Comparison of ENCODE assay signal across 14 cellular contexts in genomic region chr2:217938038-217938437, GRCh38.
DNase-seq lines count a peak whose midpoint lies in the region; ATAC-seq and TF ChIP-seq lines count a peak whose summit lies in the region.
"Had no signal": no experiment of that assay in that cellular context is flagged by ENCODE, and none has a peak within 500 bp of the region (broad histone marks: within the 10 kb centered on the region; RNA-seq: fewer than 3 reads in every experiment).

No MANE protein-coding gene starts in this region.

- H3K27me3 Mint-ChIP-seq in activated CD8-positive, alpha-beta T cell treated with anti-CD3 and anti-CD28 coated beads for 36 hours: peaks cover 9% of the 10 kb centered on the region

- H4K8ac ChIP-seq in mesenchymal stem cell (ENCODE audit: low read length): no peak overlapping the region

- H2AFZ ChIP-seq in mesenchymal stem cell (ENCODE audit: low read depth, low read length): no peak overlapping the region

- H3K4me2 ChIP-seq in mesenchymal stem cell (ENCODE audit: low read length, poor library complexity, severe bottlenecking): no peak overlapping the region

- intact Hi-C loops in A673 (cut with micrococcal nuclease; ENCODE audit: unreplicated experiment) (no loop called here), gastrocnemius medialis (cut with DNase I; ENCODE audit: low total_unique reads) (no loop called here)
- intact Hi-C loops in activated CD8-positive, alpha-beta T cell treated with anti-CD3 and anti-CD28 coated beads for 36 hours (cut with micrococcal nuclease): no loop called here

- no peak for ATAC-seq in gastrocnemius medialis
- no peak for ATAC-seq in GM21529 (IDR thresholded peaks at IDR 0.05; ENCODE audit: unreplicated experiment)
- ATAC-seq in activated CD8-positive, alpha-beta T cell treated with anti-CD3 and anti-CD28 coated beads for 36 hours: no peak

- CTCF ChIA-PET in A673 (lab: Charles Lee): no interaction called here
- CTCF ChIA-PET in activated CD8-positive, alpha-beta T cell treated with anti-CD3 and anti-CD28 coated beads for 36 hours (lab: Charles Lee): interaction anchor here (1.0 kb wide), 1 partner anchor 152 kb away, joined by 5 read pairs; no protein-coding TSS in a partner anchor

- no peak overlapping the region for H2BK12ac ChIP-seq in mesenchymal stem cell (ENCODE audit: low read length in 2 of 2)

- no peak overlapping the region for H2BK120ac ChIP-seq in mesenchymal stem cell (ENCODE audit: low read depth, low read length)

- TF ChIP-seq POLR2A in gastrocnemius medialis (IDR thresholded peaks at IDR 0.05): no peak

- BruUV-seq in A673 (replicated peaks; lab: Mats Ljungman, UMichigan): no TSS peak

- H3K4me1 Mint-ChIP-seq in activated CD8-positive, alpha-beta T cell treated with anti-CD3 and anti-CD28 coated beads for 36 hours (ENCODE audit: low read depth): no peaks in the 10 kb centered on the region

- WGBS in mesenchymal stem cell: 65% methylated on average over 5 of the region's 6 CpGs

- H3K27ac Mint-ChIP-seq in activated CD8-positive, alpha-beta T cell treated with anti-CD3 and anti-CD28 coated beads for 36 hours: no peak overlapping the region

- no peaks in the 10 kb centered on the region for H3K9me3 Mint-ChIP-seq in activated CD8-positive, alpha-beta T cell treated with anti-CD3 and anti-CD28 coated beads for 36 hours

- peak overlapping the region; percentile 2 to 19 for H3K18ac ChIP-seq in mesenchymal stem cell (ENCODE audit: low read depth in 1 of 2, low read length in 2 of 2)

- no peaks in the 10 kb centered on the region for H3K9me3 ChIP-seq in A673 (ENCODE audit: low read depth, low read length, poor library complexity, severe bottlenecking)
- no peaks in the 10 kb centered on the region for H3K9me3 ChIP-seq in mesenchymal stem cell (ENCODE audit: control insufficient read depth, low read length)
- H3K9me3 ChIP-seq in gastrocnemius medialis: no peaks in the 10 kb centered on the region

- H3K9ac ChIP-seq in mesenchymal stem cell (ENCODE audit: low read length): no peak overlapping the region

- peaks cover 37% of the 10 kb centered on the region for H3K4me1 ChIP-seq in A673 (ENCODE audit: insufficient read depth, low read length, poor library complexity, severe bottlenecking)
- peaks cover 83% of the 10 kb centered on the region for H3K4me1 ChIP-seq in mesenchymal stem cell (ENCODE audit: control insufficient read depth, insufficient read depth, low read depth, low read length)
- peaks cover 60 to 70% of the 10 kb centered on the region in 2 donors for H3K4me1 ChIP-seq in gastrocnemius medialis

- no peaks in the 10 kb centered on the region for H3K36me3 Mint-ChIP-seq in activated CD8-positive, alpha-beta T cell treated with anti-CD3 and anti-CD28 coated beads for 36 hours (ENCODE audit: low read depth)

- H2BK5ac ChIP-seq in mesenchymal stem cell (ENCODE audit: low read depth, low read length, poor library complexity, severe bottlenecking): no peak overlapping the region

- no peak overlapping the region for H3K23ac ChIP-seq in mesenchymal stem cell (ENCODE audit: low read length in 2 of 2)

- H3K36me3 ChIP-seq in A673 (ENCODE audit: insufficient read depth, low read length, poor library complexity, severe bottlenecking) (no peaks in the 10 kb centered on the region), mesenchymal stem cell (ENCODE audit: control insufficient read depth in 1 of 2, insufficient read depth in 2 of 2, low read depth in 1 of 2, low read length in 2 of 2) (peaks cover 8 to 15% of the 10 kb centered on the region in 2 experiments), gastrocnemius medialis (no peaks in the 10 kb centered on the region)

- no peak overlapping the region for H4K91ac ChIP-seq in mesenchymal stem cell (ENCODE audit: low read length)

- in situ Hi-C loops in gastrocnemius medialis (cut with MboI; ENCODE audit: low sequenced_read_pairs in 4 of 4): no loop called here

- H3K27me3 ChIP-seq in A673 (replicated peaks; ENCODE audit: insufficient read depth, low read depth, low read length, poor library complexity) (no peaks in the 10 kb centered on the region), mesenchymal stem cell (ENCODE audit: control insufficient read depth in 1 of 2, insufficient read depth in 1 of 2, low read length in 2 of 2) (no peaks in the 10 kb centered on the region), gastrocnemius medialis (no peaks in the 10 kb centered on the region)

- no peak for DNase-seq in A673 (ENCODE audit: low spot score)
- no peak for DNase-seq in epithelial cell of proximal tubule (ENCODE audit: low read depth)
- no peak for DNase-seq in mesenchymal stem cell
- no peak for DNase-seq in gastrocnemius medialis
- DNase-seq in mucosa of gallbladder (ENCODE audit: low spot score): no peak
- DNase-seq in activated CD8-positive, alpha-beta T cell treated with anti-CD3 and anti-CD28 coated beads for 36 hours: no peak
- no peak for DNase-seq in kidney tubule cell (ENCODE audit: low spot score)
- DNase-seq: activated CD8-positive, alpha-beta memory T cell treated with anti-CD3 and anti-CD28 coated beads for 24 hours; COR-L47; GOT3; hypothalamus; small intestine had no signal

- no peak overlapping the region for H3K14ac ChIP-seq in mesenchymal stem cell (ENCODE audit: low read length in 2 of 2)

- peaks cover 9% of the 10 kb centered on the region for H3K79me1 ChIP-seq in mesenchymal stem cell (replicated peaks; ENCODE audit: low read length, poor library complexity, severe bottlenecking)

- H2BK15ac ChIP-seq in mesenchymal stem cell (ENCODE audit: low read depth, poor library complexity, severe bottlenecking): no peak overlapping the region

- TF ChIP-seq CTCF in A673 (conservative IDR thresholded peaks at IDR 0.05; ENCODE audit: low read depth, low read length): no peak
- no peak for TF ChIP-seq CTCF in epithelial cell of proximal tubule (conservative IDR thresholded peaks at IDR 0.05; ENCODE audit: low read depth, low read length)
- TF ChIP-seq CTCF in gastrocnemius medialis (IDR thresholded peaks at IDR 0.05 in 4 of 5, conservative IDR thresholded peaks at IDR 0.05 in 1 of 5): no peak
- TF ChIP-seq CTCF in activated CD8-positive, alpha-beta T cell treated with anti-CD3 and anti-CD28 coated beads for 36 hours (IDR thresholded peaks at IDR 0.05): no peak

- H3K4me3 ChIP-seq in A673 (ENCODE audit: low read depth, low read length, poor library complexity, severe bottlenecking): no peak overlapping the region
- H3K4me3 ChIP-seq in epithelial cell of proximal tubule (ENCODE audit: low read depth, low read length): peak overlapping the region; percentile 41
- H3K4me3 ChIP-seq in mesenchymal stem cell (ENCODE audit: insufficient read depth in 1 of 2, low read depth in 1 of 2, low read length in 2 of 2): no peak overlapping the region
- peak overlapping the region; percentile 32 to 60 (median 45) for H3K4me3 ChIP-seq in gastrocnemius medialis

- H3K27ac ChIP-seq in A673 (ENCODE audit: low read depth, low read length, poor library complexity, severe bottlenecking) (peak overlapping the region; percentile 53), mesenchymal stem cell (ENCODE audit: low read length, poor library complexity, severe bottlenecking) (no peak overlapping the region), gastrocnemius medialis (peak overlapping the region; percentile 87 to 94 (median 89))
- H3K27ac ChIP-seq: HL-60 had no signal

- POLR2A ChIA-PET in A673 (lab: Charles Lee; ENCODE audit: low non-redundant PET): no interaction called here
- POLR2A ChIA-PET in activated CD8-positive, alpha-beta T cell treated with anti-CD3 and anti-CD28 coated beads for 36 hours (lab: Charles Lee): no interaction called here

- peak overlapping the region; percentile 2 for H2AK5ac ChIP-seq in mesenchymal stem cell (ENCODE audit: low read length, severe bottlenecking)

- H3K4ac ChIP-seq in mesenchymal stem cell (ENCODE audit: low read depth in 1 of 2, low read length in 2 of 2): no peak overlapping the region

- H3K4me3 Mint-ChIP-seq in activated CD8-positive, alpha-beta T cell treated with anti-CD3 and anti-CD28 coated beads for 36 hours: no peak overlapping the region

Comparison
In these comparisons a context has a peak if more than half of its experiments do, and no peak if none do; other contexts are left out.
1. H3K4me3 ChIP-seq: peak in epithelial cell of proximal tubule (single experiment) and gastrocnemius medialis (4 of 4); none in A673 (single experiment) and mesenchymal stem cell (0 of 2).